In genomic region chr15:42890161-42890913, GRCh38 we compare ENCODE assay signal across 13 cellular contexts. TPM values are rescaled to one million over a fixed set of nuclear protein-coding genes. Genes with fewer than 3 reads are reported as not detected.
DNase-seq lines count a peak whose midpoint lies in the region; ATAC-seq and TF ChIP-seq lines count a peak whose summit lies in the region.
"Had no signal": no experiment of that assay in that cellular context is flagged by ENCODE, and none has a peak within 500 bp of the region (broad histone marks: within the 10 kb centered on the region; RNA-seq: fewer than 3 reads in every experiment).

No MANE protein-coding gene starts in this region.

- no peak overlapping the region for H3K27ac Mint-ChIP-seq in GM23338
- H3K27ac Mint-ChIP-seq in T-cell: no peak overlapping the region
- H3K27ac Mint-ChIP-seq: activated CD8-positive, alpha-beta T cell treated with anti-CD3 and anti-CD28 coated beads for 36 hours had no signal

- POLR2A ChIA-PET in T-cell (lab: Charles Lee): no interaction called here

- H4K12ac ChIP-seq in trophoblast cell (ENCODE audit: low read depth, low read length): no peak overlapping the region

- H4K20me1 ChIP-seq in GM23338 (replicated peaks; ENCODE audit: insufficient read depth): no peaks in the 10 kb centered on the region

- no peak overlapping the region for H2BK5ac ChIP-seq in trophoblast cell (ENCODE audit: low read depth, low read length, poor library complexity)

- no CpG with 5 or more reads among the region's 2 CpGs for WGBS in trophoblast cell (ENCODE audit: extremely low coverage, insufficient coverage, insufficient read length)

- no peak overlapping the region for H3K9ac ChIP-seq in trophoblast cell (ENCODE audit: low read length)

- H3K36me3 ChIP-seq in GM23338 (ENCODE audit: insufficient read depth) (no peaks in the 10 kb centered on the region), RWPE2 (ENCODE audit: low read depth) (no peaks in the 10 kb centered on the region), trophoblast cell (ENCODE audit: control insufficient read depth in 1 of 2, insufficient read depth in 2 of 2, low read length in 2 of 2) (no peaks in the 10 kb centered on the region)

- TF ChIP-seq CTCF in GM23338 (conservative IDR thresholded peaks at IDR 0.05; ENCODE audit: low read depth in 2 of 2) (no peak), RWPE2 (IDR thresholded peaks at IDR 0.05; ENCODE audit: poor library complexity, severe bottlenecking) (no peak)

- H3K27me3 ChIP-seq in GM23338 (ENCODE audit: insufficient read depth) (no peaks in the 10 kb centered on the region), RWPE2 (ENCODE audit: insufficient read depth, poor library complexity, severe bottlenecking) (no peaks in the 10 kb centered on the region), trophoblast cell (ENCODE audit: insufficient read depth, low read length) (no peaks in the 10 kb centered on the region)
- H3K27me3 ChIP-seq: body of pancreas had no signal

- H3K4me1 Mint-ChIP-seq in GM23338 (peaks cover 9% of the 10 kb centered on the region), T-cell (peaks cover under 1 to 3% (median 2%) of the 10 kb centered on the region in 3 donors)

- no peak overlapping the region for H3K14ac ChIP-seq in trophoblast cell (ENCODE audit: low read length)

- H3K79me1 ChIP-seq in trophoblast cell (ENCODE audit: low read length): no peaks in the 10 kb centered on the region

- H3K9me3 ChIP-seq in RWPE2 (ENCODE audit: severe bottlenecking): peaks cover 9% of the 10 kb centered on the region
- H3K9me3 ChIP-seq in trophoblast cell (ENCODE audit: insufficient read depth, low read depth, low read length): no peaks in the 10 kb centered on the region
- H3K9me3 ChIP-seq: body of pancreas had no signal

- ATAC-seq in GM23338: peak; percentile 74
- ATAC-seq in RWPE2 (ENCODE audit: low read depth): peak; percentile 98
- no peak for ATAC-seq in GM19324 (IDR thresholded peaks at IDR 0.05; ENCODE audit: low FRiP score, unreplicated experiment)
- no peak for ATAC-seq in T-cell (replicated peaks in 1 of 4)
- ATAC-seq in HG03520 (IDR thresholded peaks at IDR 0.05; ENCODE audit: unreplicated experiment): no peak
- ATAC-seq: activated CD8-positive, alpha-beta T cell treated with anti-CD3 and anti-CD28 coated beads for 36 hours; body of pancreas had no signal

- H2AFZ ChIP-seq in GM23338 (no peak overlapping the region), trophoblast cell (ENCODE audit: insufficient read depth, low read length, poor library complexity) (no peak overlapping the region)

- no peak overlapping the region for H4K91ac ChIP-seq in trophoblast cell (ENCODE audit: low read depth, low read length)

- H4K8ac ChIP-seq in trophoblast cell (ENCODE audit: low read depth, low read length): no peak overlapping the region

- DNase-seq in GM23338 (ENCODE audit: low spot score): peak; percentile 86
- DNase-seq in RWPE2 (ENCODE audit: low spot score): no peak
- peak; percentile 80 for DNase-seq in fibroblast of peridontal ligament (ENCODE audit: extremely low read depth)
- DNase-seq in trophoblast cell: peak; percentile 80 to 96
- no peak for DNase-seq in T-cell
- no peak for DNase-seq in cerebellar cortex (ENCODE audit: low spot score)
- DNase-seq: activated CD8-positive, alpha-beta T cell treated with anti-CD3 and anti-CD28 coated beads for 36 hours; islet precursor cell; NCI-H1105 treated with DMSO at 0.1 percent for 48 hours; OCI-M1 had no signal

- H3K4me3 ChIP-seq in GM23338 (peak overlapping the region; percentile 11), RWPE2 (ENCODE audit: severe bottlenecking) (no peak overlapping the region), trophoblast cell (ENCODE audit: low read depth, low read length) (no peak overlapping the region)
- H3K4me3 ChIP-seq: body of pancreas had no signal

- CTCF ChIA-PET in T-cell (lab: Charles Lee): no interaction called here

- H3F3A ChIP-seq in GM23338 (replicated peaks; ENCODE audit: low read depth): no peaks in the 10 kb centered on the region

- peaks cover 16% of the 10 kb centered on the region; the same call in 1 of the 2 replicates for H3K9me2 ChIP-seq in GM23338 (ENCODE audit: insufficient read depth)

- peak overlapping the region; percentile 94 for H3K27ac ChIP-seq in GM23338 (ENCODE audit: low read depth)
- H3K27ac ChIP-seq in RWPE2 (ENCODE audit: poor library complexity, severe bottlenecking): peak overlapping the region; percentile 93
- no peak overlapping the region for H3K27ac ChIP-seq in trophoblast cell (ENCODE audit: low read depth, low read length)
- H3K27ac ChIP-seq: body of pancreas had no signal

- H3K18ac ChIP-seq in trophoblast cell (ENCODE audit: low read length): no peak overlapping the region

- H3K79me2 ChIP-seq in GM23338 (replicated peaks; ENCODE audit: insufficient read depth) (peaks cover 41% of the 10 kb centered on the region), trophoblast cell (ENCODE audit: control insufficient read depth, insufficient read depth, low read length, poor library complexity) (no peaks in the 10 kb centered on the region)

- no peaks in the 10 kb centered on the region for H3K27me3 Mint-ChIP-seq in GM23338 (ENCODE audit: insufficient read depth, low read depth, poor library complexity)
- H3K27me3 Mint-ChIP-seq in T-cell: no peaks in the 10 kb centered on the region
- H3K27me3 Mint-ChIP-seq: activated CD8-positive, alpha-beta T cell treated with anti-CD3 and anti-CD28 coated beads for 36 hours had no signal

- H3K23ac ChIP-seq in trophoblast cell (ENCODE audit: low read length): no peak overlapping the region

- H3K4me2 ChIP-seq in GM23338: peak overlapping the region; percentile 66
- no peak overlapping the region for H3K4me2 ChIP-seq in trophoblast cell (ENCODE audit: low read length)

- H3K4me3 Mint-ChIP-seq in GM23338 (no peak overlapping the region), T-cell (no peak overlapping the region)
- H3K4me3 Mint-ChIP-seq: activated CD8-positive, alpha-beta T cell treated with anti-CD3 and anti-CD28 coated beads for 36 hours had no signal

- peaks cover 12% of the 10 kb centered on the region for H3K36me3 Mint-ChIP-seq in GM23338 (ENCODE audit: low read depth)
- H3K36me3 Mint-ChIP-seq in T-cell: peaks cover 16% of the 10 kb centered on the region

- H3K4me1 ChIP-seq in GM23338 (ENCODE audit: insufficient read depth): peaks cover 23% of the 10 kb centered on the region
- peaks cover 24% of the 10 kb centered on the region for H3K4me1 ChIP-seq in RWPE2 (ENCODE audit: insufficient read depth, poor library complexity, severe bottlenecking)
- peaks cover 2 to 5% of the 10 kb centered on the region in 2 experiments for H3K4me1 ChIP-seq in trophoblast cell (ENCODE audit: control insufficient read depth in 1 of 2, insufficient read depth in 2 of 2, low read length in 2 of 2)

- H2BK12ac ChIP-seq in trophoblast cell (ENCODE audit: low read length): no peak overlapping the region

- H2AK5ac ChIP-seq in trophoblast cell (ENCODE audit: low read length): no peak overlapping the region

- H3K4ac ChIP-seq in trophoblast cell (ENCODE audit: low read depth, low read length): no peak overlapping the region

- H3K9me3 Mint-ChIP-seq in GM23338 (peaks cover 9% of the 10 kb centered on the region), T-cell (peaks cover 4 to 16% (median 8%) of the 10 kb centered on the region in 3 donors)

- H2BK120ac ChIP-seq in trophoblast cell (ENCODE audit: insufficient read depth, low read length, poor library complexity): no peak overlapping the region

TF ChIP-seq in GM23338, 12 proteins besides CTCF, POLR2A, EP300 and RAD21 (continues in another document):
- no peak for TF ChIP-seq POLR2AphosphoS5 (IDR thresholded peaks at IDR 0.05; ENCODE audit: low read depth)
- no peak for TF ChIP-seq REST (IDR thresholded peaks at IDR 0.05; ENCODE audit: unreplicated experiment)
- no peak for TF ChIP-seq ZNF331 (CRISPR knock-in tag; IDR thresholded peaks at IDR 0.05; ENCODE audit: low read depth)
- TF ChIP-seq ZNF114 (CRISPR knock-in tag; IDR thresholded peaks at IDR 0.05): no peak
- no peak for TF ChIP-seq EZH2 (IDR thresholded peaks at IDR 0.05; ENCODE audit: low read depth, unreplicated experiment)
- TF ChIP-seq STAT1 (IDR thresholded peaks at IDR 0.05; ENCODE audit: unreplicated experiment): no peak
- no peak for TF ChIP-seq CREB1 (CRISPR knock-in tag; IDR thresholded peaks at IDR 0.05; ENCODE audit: low read depth)
- no peak for TF ChIP-seq JUNB (IDR thresholded peaks at IDR 0.05; ENCODE audit: unreplicated experiment)
- no peak for TF ChIP-seq NANOG (IDR thresholded peaks at IDR 0.05; ENCODE audit: borderline replicate concordance)

RNA-seq across cellular contexts. Expression of gene TTBK2, which starts 30.2 kb away (rescaled TPM):
- 14.3 and 15.9 TPM in 2 replicates for total RNA-seq in GM23338 (2014; rRNA removed; shearing (Covaris generic))
- polyA plus RNA-seq in GM23338 (2016; fragmentation: Nextera tagmentation; extraction: Ambion mirVana): 5.8 and 6.1 TPM in 2 replicates
- 2.6 and 3.2 TPM in 2 replicates for polyA plus RNA-seq in trophoblast cell (2013)
- total RNA-seq in T-cell: 10 to 100 TPM; 26.2 to 30.7 (median 26.9) TPM

Comparison
In these comparisons a context has a peak if more than half of its experiments do, and no peak if none do; other contexts are left out.
1. ATAC-seq: peak in GM23338 (single experiment) and RWPE2 (single experiment); none in GM19324 (single experiment), T-cell (0 of 4) and HG03520 (single experiment).
2. DNase-seq: peak in GM23338 (single experiment), fibroblast of peridontal ligament (single experiment) and trophoblast cell (2 of 2); none in RWPE2 (single experiment), T-cell (0 of 34) and cerebellar cortex (single experiment).